In the genomic region with DNA sequence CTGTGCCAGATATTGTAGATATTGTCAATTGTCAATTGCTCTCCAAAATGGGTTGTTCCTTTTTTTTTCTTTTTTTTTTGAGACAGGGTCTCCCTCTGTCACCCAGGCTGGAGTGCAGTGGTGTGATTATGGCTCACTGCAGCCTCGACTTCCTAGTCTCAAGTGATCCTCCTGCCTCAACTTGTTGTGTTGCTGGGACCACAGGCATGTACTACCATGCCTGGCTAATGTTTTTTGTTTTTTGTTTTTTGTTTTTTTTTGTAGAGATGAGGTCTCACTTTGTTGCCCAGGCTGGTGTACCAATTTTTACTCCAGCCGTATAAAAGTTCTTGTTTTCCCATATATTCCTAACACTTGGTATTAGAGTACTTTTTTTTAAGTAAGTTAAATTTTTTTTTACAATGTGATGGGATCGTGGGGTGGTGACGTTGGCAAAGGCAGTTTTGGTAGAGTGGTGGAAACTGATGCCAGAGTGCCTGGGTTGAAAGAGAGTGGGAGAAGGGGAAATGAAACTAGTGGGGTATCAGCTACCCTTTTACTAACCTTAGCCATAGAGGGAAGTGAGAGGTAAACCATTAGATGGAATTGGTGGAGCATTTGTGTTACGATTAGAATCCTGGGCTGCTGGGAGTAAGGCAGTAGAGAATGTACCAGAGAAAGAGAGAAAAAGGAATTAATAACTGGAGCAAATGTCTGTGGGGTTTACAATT, we compare ENCODE assay signal across 12 cellular contexts. TPM values are rescaled to one million over a fixed set of nuclear protein-coding genes. Genes with fewer than 3 reads are reported as not detected.
DNase-seq lines count a peak whose midpoint lies in the region; ATAC-seq, FAIRE-seq and TF ChIP-seq lines count a peak whose summit lies in the region.
"Had no signal": no experiment of that assay in that cellular context is flagged by ENCODE, and none has a peak within 500 bp of the region (broad histone marks: within the 10 kb centered on the region; RNA-seq: fewer than 3 reads in every experiment).

No MANE protein-coding gene starts in this region.

- peak; percentile 88 for FAIRE-seq in GM12891 (lab: Jason Lieb, UNC)

- ATAC-seq in GM21381 (IDR thresholded peaks at IDR 0.05; ENCODE audit: unreplicated experiment) = peak; percentile 91
- ATAC-seq in HG03103 (IDR thresholded peaks at IDR 0.05; ENCODE audit: low read depth, unreplicated experiment) = peak; percentile 93
- ATAC-seq: heart left ventricle had no signal

- TF ChIP-seq POLR2A in GM12891 (IDR thresholded peaks at IDR 0.05; ENCODE audit: low read depth, low read length) = no peak

- no peak overlapping the region for H3K4me3 ChIP-seq in right atrium auricular region
- H3K4me3 ChIP-seq: heart left ventricle, vagina had no signal

- H3K36me3 ChIP-seq in right atrium auricular region = no peaks in the 10 kb centered on the region
- H3K36me3 ChIP-seq: heart left ventricle, vagina had no signal

- no peaks in the 10 kb centered on the region for H3K27me3 ChIP-seq in right atrium auricular region
- H3K27me3 ChIP-seq: heart left ventricle, vagina had no signal

- H3K27ac ChIP-seq in right atrium auricular region = no peak overlapping the region
- H3K27ac ChIP-seq: heart left ventricle, vagina had no signal

- H3K9me3 ChIP-seq in right atrium auricular region = no peaks in the 10 kb centered on the region
- H3K9me3 ChIP-seq: heart left ventricle, vagina had no signal

- no peaks in the 10 kb centered on the region for H3K4me1 ChIP-seq in right atrium auricular region
- H3K4me1 ChIP-seq: heart left ventricle, vagina had no signal

- TF ChIP-seq CTCF in right atrium auricular region (IDR thresholded peaks at IDR 0.05) = no peak

- DNase-seq in GM12891 (ENCODE audit: insufficient read length, low spot score) = no peak
- DNase-seq in SIG-M5 (lab: John Stamatoyannopoulos, UW) = peak; percentile 34
- DNase-seq in right atrium auricular region (ENCODE audit: low spot score) = no peak
- DNase-seq in T-helper 2 cell = no peak
- DNase-seq in NCI-H82 treated with DMSO at 0.1 percent for 48 hours (lab: John Stamatoyannopoulos, UW; ENCODE audit: unreplicated experiment) = no peak
- DNase-seq in activated gamma-delta T cell treated with Interleukin-2 at 50 U/mL for 16 hours = no peak
- DNase-seq: cerebellar nuclear complex, heart left ventricle, KG1 had no signal

TF ChIP-seq in GM12891, 5 proteins besides CTCF, POLR2A, EP300 and RAD21:
- peak; percentile 99 for TF ChIP-seq SPI1 (IDR thresholded peaks at IDR 0.05; ENCODE audit: low read depth, low read length)
- no peak for TF ChIP-seq TAF1 (IDR thresholded peaks at IDR 0.05; ENCODE audit: low read depth, low read length)
TF ChIP-seq in GM12891: peak in this region for 1.

RNA-seq across cellular contexts. Expression of gene CFAP54, which starts 33.0 kb away (rescaled TPM):
- polyA plus RNA-seq in GM12891 (2012; ENCODE audit: low read depth, missing spikeins) = 0.32 TPM
- under 1 TPM in 1 of 2 donors, not detected in 1; 0.28 TPM for total RNA-seq in right atrium auricular region

RNA-seq across cellular contexts. Expression of gene CDK17, which starts 56.2 kb away (rescaled TPM):
- polyA plus RNA-seq in GM12891 (2012; ENCODE audit: low read depth, missing spikeins) = 9.3 TPM
- 10 to 100 TPM; 20.9 to 27.1 TPM for total RNA-seq in right atrium auricular region
